19 cellular contexts compared by ENCODE assay signal in the genomic region with DNA sequence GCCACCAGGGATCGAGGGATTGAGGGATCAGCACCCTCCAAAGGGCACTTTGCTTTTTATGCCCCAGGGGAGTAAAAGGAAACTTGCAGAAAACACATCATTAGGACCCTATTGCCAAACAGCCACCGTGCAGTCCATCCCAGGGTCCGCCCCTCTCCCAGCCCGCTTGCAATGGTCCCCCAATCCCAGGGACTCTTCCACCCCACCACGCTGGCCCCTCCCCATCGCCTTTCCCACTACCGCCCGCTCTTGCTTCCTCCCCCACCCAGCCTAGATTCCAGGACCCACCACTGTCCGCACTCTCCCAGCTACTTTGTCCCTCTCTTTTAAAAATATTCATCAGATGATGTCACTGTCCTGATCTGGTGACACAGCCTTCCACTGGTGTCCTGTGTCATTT.
"Had no signal": no experiment of that assay in that cellular context is flagged by ENCODE, and none has a peak within 500 bp of the region (broad histone marks: within the 10 kb centered on the region; RNA-seq: fewer than 3 reads in every experiment).

No MANE protein-coding gene starts in this region.

- H3K36me3 Mint-ChIP-seq: activated naive CD8-positive, alpha-beta T cell treated with anti-CD3 and anti-CD28 coated beads for 36 hours had no signal

- H3K4me1 Mint-ChIP-seq: activated CD4-positive, alpha-beta T cell treated with anti-CD3 and anti-CD28 coated beads, Interleukin-2, amount 10 ng/mL, durations not matched to agents 7 days and 5 days; activated naive CD8-positive, alpha-beta T cell treated with anti-CD3 and anti-CD28 coated beads for 36 hours had no signal

- H3K4me3 Mint-ChIP-seq: activated CD4-positive, alpha-beta T cell treated with anti-CD3 and anti-CD28 coated beads, Interleukin-2, amount 10 ng/mL, durations not matched to agents 7 days and 5 days; activated naive CD8-positive, alpha-beta T cell treated with anti-CD3 and anti-CD28 coated beads for 36 hours; nephron; T-helper 2 cell treated with Interferon-gamma antibody and Interleukin-4, amounts not matched to agents 5 μg/mL and 100 μg/mL, for 36 hours had no signal

- DNase-seq: activated CD4-positive, alpha-beta T cell treated with anti-CD3 and anti-CD28 coated beads, Interleukin-2, amount 10 ng/mL, durations not matched to agents 7 days and 5 days; activated CD4-positive, CD25-positive, alpha-beta regulatory T cell; activated CD8-positive, alpha-beta memory T cell treated with anti-CD3 and anti-CD28 coated beads, Interleukin-2, amount 50 U/mL, for 48 hours; activated gamma-delta T cell treated with Interleukin-2 at 50 U/mL for 16 hours; activated naive CD8-positive, alpha-beta T cell treated with anti-CD3 and anti-CD28 coated beads for 36 hours; amygdala; body of pancreas; caudate nucleus; colonic mucosa; effector CD4-positive, alpha-beta T cell; foreskin keratinocyte; heart left ventricle; kidney glomerular epithelial cell; right lobe of liver; stimulated activated naive CD8-positive, alpha-beta T cell treated with anti-CD3 and anti-CD28 coated beads, Interleukin-15, Interleukin-2, amounts not matched to agents 100 U/mL and 50 U/mL, for 24 hours; SW 1271; upper lobe of right lung had no signal

- H3K4me3 ChIP-seq: body of pancreas, colonic mucosa, heart left ventricle, right lobe of liver, upper lobe of right lung had no signal

- H3K27ac ChIP-seq: body of pancreas, colonic mucosa, foreskin keratinocyte, heart left ventricle, right lobe of liver, upper lobe of right lung had no signal

- H3K27ac Mint-ChIP-seq: activated CD4-positive, alpha-beta T cell treated with anti-CD3 and anti-CD28 coated beads, Interleukin-2, amount 10 ng/mL, durations not matched to agents 7 days and 5 days; activated naive CD8-positive, alpha-beta T cell treated with anti-CD3 and anti-CD28 coated beads for 36 hours; nephron; T-helper 2 cell treated with Interferon-gamma antibody and Interleukin-4, amounts not matched to agents 5 μg/mL and 100 μg/mL, for 36 hours had no signal

- H3K9me3 ChIP-seq: body of pancreas, colonic mucosa, heart left ventricle, right lobe of liver, upper lobe of right lung had no signal

- H3K36me3 ChIP-seq: colonic mucosa, heart left ventricle, right lobe of liver, upper lobe of right lung had no signal

- H3K4me1 ChIP-seq: body of pancreas, colonic mucosa, foreskin keratinocyte, heart left ventricle, right lobe of liver, upper lobe of right lung had no signal

- H3K9me3 Mint-ChIP-seq: activated CD4-positive, alpha-beta T cell treated with anti-CD3 and anti-CD28 coated beads, Interleukin-2, amount 10 ng/mL, durations not matched to agents 7 days and 5 days; activated naive CD8-positive, alpha-beta T cell treated with anti-CD3 and anti-CD28 coated beads for 36 hours; nephron; T-helper 2 cell treated with Interferon-gamma antibody and Interleukin-4, amounts not matched to agents 5 μg/mL and 100 μg/mL, for 36 hours had no signal

- H3K27me3 ChIP-seq: colonic mucosa had no signal
